Comparison of ENCODE assay signal across 1 cellular context in the genomic region with DNA sequence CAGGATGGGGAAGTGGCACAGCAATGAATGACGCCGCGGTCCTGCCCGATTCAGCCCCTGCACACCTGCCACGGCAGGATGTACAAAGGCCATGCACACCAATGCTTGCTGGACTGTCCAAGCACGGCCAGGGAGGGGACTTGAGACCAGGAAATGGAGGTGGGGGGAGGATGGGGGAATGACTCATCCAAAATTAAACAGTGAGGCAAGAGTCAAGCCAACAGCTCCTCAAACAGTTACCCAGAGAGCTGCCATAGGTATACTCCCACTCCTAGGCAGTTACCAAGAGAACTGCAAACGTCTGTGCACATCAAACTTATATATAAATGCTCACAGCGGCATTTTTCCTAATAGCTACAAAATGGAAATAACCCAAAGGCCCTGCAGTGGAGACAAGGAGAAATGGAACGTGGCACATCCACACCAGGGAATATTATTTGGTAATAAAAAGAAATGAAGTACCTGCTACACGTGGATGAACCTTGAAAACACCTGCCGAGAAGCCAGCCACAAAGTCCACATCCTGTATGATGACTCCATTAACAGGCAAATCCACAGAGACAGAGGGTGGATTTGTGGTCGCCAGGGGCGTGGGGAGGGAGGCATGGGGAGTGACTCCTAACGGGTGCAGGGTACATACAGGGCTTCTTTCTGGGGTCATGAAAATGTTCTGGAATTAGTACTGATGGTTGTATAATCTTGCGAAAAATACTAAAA.
TF ChIP-seq lines count a peak whose summit lies in the region.

No MANE protein-coding gene starts in this region.

TF ChIP-seq in HEK293, 187 proteins besides CTCF, POLR2A, EP300 and RAD21 (continued from another document):
- TF ChIP-seq, protein P1, sequence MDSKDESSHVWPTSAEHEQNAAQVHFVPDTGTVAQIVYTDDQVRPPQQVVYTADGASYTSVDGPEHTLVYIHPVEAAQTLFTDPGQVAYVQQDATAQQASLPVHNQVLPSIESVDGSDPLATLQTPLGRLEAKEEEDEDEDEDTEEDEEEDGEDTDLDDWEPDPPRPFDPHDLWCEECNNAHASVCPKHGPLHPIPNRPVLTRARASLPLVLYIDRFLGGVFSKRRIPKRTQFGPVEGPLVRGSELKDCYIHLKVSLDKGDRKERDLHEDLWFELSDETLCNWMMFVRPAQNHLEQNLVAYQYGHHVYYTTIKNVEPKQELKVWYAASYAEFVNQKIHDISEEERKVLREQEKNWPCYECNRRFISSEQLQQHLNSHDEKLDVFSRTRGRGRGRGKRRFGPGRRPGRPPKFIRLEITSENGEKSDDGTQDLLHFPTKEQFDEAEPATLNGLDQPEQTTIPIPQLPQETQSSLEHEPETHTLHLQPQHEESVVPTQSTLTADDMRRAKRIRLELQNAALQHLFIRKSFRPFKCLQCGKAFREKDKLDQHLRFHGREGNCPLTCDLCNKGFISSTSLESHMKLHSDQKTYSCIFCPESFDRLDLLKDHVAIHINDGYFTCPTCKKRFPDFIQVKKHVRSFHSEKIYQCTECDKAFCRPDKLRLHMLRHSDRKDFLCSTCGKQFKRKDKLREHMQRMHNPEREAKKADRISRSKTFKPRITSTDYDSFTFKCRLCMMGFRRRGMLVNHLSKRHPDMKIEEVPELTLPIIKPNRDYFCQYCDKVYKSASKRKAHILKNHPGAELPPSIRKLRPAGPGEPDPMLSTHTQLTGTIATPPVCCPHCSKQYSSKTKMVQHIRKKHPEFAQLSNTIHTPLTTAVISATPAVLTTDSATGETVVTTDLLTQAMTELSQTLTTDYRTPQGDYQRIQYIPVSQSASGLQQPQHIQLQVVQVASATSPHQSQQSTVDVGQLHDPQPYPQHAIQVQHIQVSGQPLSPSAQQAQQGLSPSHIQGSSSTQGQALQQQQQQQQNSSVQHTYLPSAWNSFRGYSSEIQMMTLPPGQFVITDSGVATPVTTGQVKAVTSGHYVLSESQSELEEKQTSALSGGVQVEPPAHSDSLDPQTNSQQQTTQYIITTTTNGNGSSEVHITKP (tag by site-specific recombination; IDR thresholded peaks at IDR 0.05) = peak; percentile 43
